In the genomic region with DNA sequence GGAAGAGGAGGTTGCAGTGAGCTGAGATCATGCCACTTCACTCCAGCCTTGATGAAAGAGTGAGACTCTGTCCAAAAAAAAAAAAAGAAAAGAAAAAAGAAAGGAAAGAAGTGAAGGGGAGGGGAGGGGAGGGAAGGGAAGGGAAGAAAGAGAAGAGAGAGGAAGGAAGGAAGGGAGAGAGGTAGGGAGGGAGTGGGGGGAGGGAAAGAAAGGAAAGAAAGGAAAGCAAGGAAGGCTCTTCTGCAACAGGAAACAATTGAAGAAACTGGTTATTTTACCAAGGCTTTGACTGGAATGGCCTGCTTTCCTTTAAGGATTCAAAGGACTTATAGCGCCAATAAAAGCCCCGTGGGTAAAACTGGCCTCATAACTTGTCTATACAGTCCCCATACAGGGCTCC, we compare ENCODE assay signal across 30 cellular contexts.
"Had no signal": no experiment of that assay in that cellular context is flagged by ENCODE, and none has a peak within 500 bp of the region (broad histone marks: within the 10 kb centered on the region; RNA-seq: fewer than 3 reads in every experiment).

No MANE protein-coding gene starts in this region.

- H3K4me3 ChIP-seq: ascending aorta, SJCRH30, SK-N-MC had no signal

- H3K9me3 Mint-ChIP-seq: activated CD4-positive, alpha-beta memory T cell treated with anti-CD3 and anti-CD28 coated beads, Interleukin-2, amount 10 ng/mL, durations not matched to agents 7 days and 5 days; activated naive CD4-positive, alpha-beta T cell treated with anti-CD3 and anti-CD28 coated beads, Interleukin-2, amount 50 U/mL, for 24 hours; activated naive CD8-positive, alpha-beta T cell treated with anti-CD3 and anti-CD28 coated beads, Interleukin-2, amount 10 ng/mL, durations not matched to agents 7 days and 5 days had no signal

- ATAC-seq: activated CD8-positive, alpha-beta memory T cell treated with anti-CD3 and anti-CD28 coated beads, Interleukin-2, amount 10 ng/mL, durations not matched to agents 7 days and 5 days had no signal

- H3K9me3 ChIP-seq: ascending aorta had no signal

- H3K27ac Mint-ChIP-seq: activated CD4-positive, alpha-beta memory T cell treated with anti-CD3 and anti-CD28 coated beads, Interleukin-2, amount 10 ng/mL, durations not matched to agents 7 days and 5 days; activated CD8-positive, alpha-beta memory T cell treated with anti-CD3 and anti-CD28 coated beads, Interleukin-2, amount 10 ng/mL, durations not matched to agents 7 days and 5 days; activated naive CD4-positive, alpha-beta T cell treated with anti-CD3 and anti-CD28 coated beads, Interleukin-2, amount 50 U/mL, for 24 hours; activated naive CD8-positive, alpha-beta T cell treated with anti-CD3 and anti-CD28 coated beads, Interleukin-2, amount 10 ng/mL, durations not matched to agents 7 days and 5 days had no signal

- DNase-seq: activated CD4-positive, alpha-beta memory T cell treated with anti-CD3 and anti-CD28 coated beads, Interleukin-2, amount 10 ng/mL, durations not matched to agents 7 days and 5 days; activated CD4-positive, alpha-beta T cell treated with anti-CD3 and anti-CD28 coated beads for 1 hour; activated CD4-positive, alpha-beta T cell treated with anti-CD3 and anti-CD28 coated beads for 48 hours; activated CD4-positive, CD25-positive, alpha-beta regulatory T cell; activated CD8-positive, alpha-beta memory T cell treated with anti-CD3 and anti-CD28 coated beads, Interleukin-2, amount 10 ng/mL, durations not matched to agents 7 days and 5 days; activated CD8-positive, alpha-beta memory T cell treated with anti-CD3 and anti-CD28 coated beads, Interleukin-2, amount 50 U/mL, for 48 hours; activated effector memory CD4-positive, alpha-beta T cell treated with Interleukin-2 at 50 U/mL for 16 hours; activated naive CD8-positive, alpha-beta T cell treated with anti-CD3 and anti-CD28 coated beads, Interleukin-2, amount 10 ng/mL, durations not matched to agents 7 days and 5 days; activated T-cell treated with anti-CD3 and anti-CD28 coated beads, Interleukin-2, amount 50 U/mL, for 48 hours; amygdala; MM.1S; MV-4-11; NCI-H1092; NCI-H1417; NCI-H146; NCI-H187; NCI-H2029 treated with DMSO at 0.1 percent for 48 hours; NCI-H2107; NCI-H2171; NCI-H510A; NCI-H526; NCI-H748 treated with DMSO at 0.1 percent for 48 hours; NK-92 treated with Interleukin-12 subunit alpha and Interleukin-12 subunit beta, amount 100 ng/mL, for 24 hours; SHP77; SJCRH30; T1000; WERI-Rb-1 had no signal

- H3K27ac ChIP-seq: ascending aorta, SJCRH30, SK-N-MC, WERI-Rb-1 had no signal

- H3K27me3 ChIP-seq: ascending aorta, SJCRH30 had no signal

- H3K4me3 Mint-ChIP-seq: activated CD4-positive, alpha-beta memory T cell treated with anti-CD3 and anti-CD28 coated beads, Interleukin-2, amount 10 ng/mL, durations not matched to agents 7 days and 5 days; activated CD8-positive, alpha-beta memory T cell treated with anti-CD3 and anti-CD28 coated beads, Interleukin-2, amount 10 ng/mL, durations not matched to agents 7 days and 5 days; activated naive CD4-positive, alpha-beta T cell treated with anti-CD3 and anti-CD28 coated beads, Interleukin-2, amount 50 U/mL, for 24 hours; activated naive CD8-positive, alpha-beta T cell treated with anti-CD3 and anti-CD28 coated beads, Interleukin-2, amount 10 ng/mL, durations not matched to agents 7 days and 5 days had no signal

- H3K27me3 Mint-ChIP-seq: activated CD4-positive, alpha-beta memory T cell treated with anti-CD3 and anti-CD28 coated beads, Interleukin-2, amount 10 ng/mL, durations not matched to agents 7 days and 5 days; activated CD8-positive, alpha-beta memory T cell treated with anti-CD3 and anti-CD28 coated beads, Interleukin-2, amount 10 ng/mL, durations not matched to agents 7 days and 5 days; activated naive CD4-positive, alpha-beta T cell treated with anti-CD3 and anti-CD28 coated beads, Interleukin-2, amount 50 U/mL, for 24 hours; activated naive CD8-positive, alpha-beta T cell treated with anti-CD3 and anti-CD28 coated beads, Interleukin-2, amount 10 ng/mL, durations not matched to agents 7 days and 5 days had no signal

- H3K4me1 ChIP-seq: ascending aorta, SJCRH30 had no signal
